In genomic region chr3:57982561-57983243, GRCh38 we compare ENCODE assay signal across 13 cellular contexts. TPM values are rescaled to one million over a fixed set of nuclear protein-coding genes. Genes with fewer than 3 reads are reported as not detected.
DNase-seq lines count a peak whose midpoint lies in the region; ATAC-seq and TF ChIP-seq lines count a peak whose summit lies in the region.
"Had no signal": no experiment of that assay in that cellular context is flagged by ENCODE, and none has a peak within 500 bp of the region (broad histone marks: within the 10 kb centered on the region; RNA-seq: fewer than 3 reads in every experiment).

No MANE protein-coding gene starts in this region.

- no peaks in the 10 kb centered on the region for H3K9me3 ChIP-seq in sigmoid colon
- no peaks in the 10 kb centered on the region for H3K9me3 ChIP-seq in gastroesophageal sphincter
- H3K9me3 ChIP-seq: spleen had no signal

- H3K27ac Mint-ChIP-seq in activated T-cell treated with anti-CD3 and anti-CD28 coated beads, Interleukin-2, amount 50 U/mL, for 72 hours: peak overlapping the region; percentile 58
- H3K27ac Mint-ChIP-seq in activated T-helper 1 cell treated with anti-CD3 and anti-CD28 coated beads, Interleukin-12 subunit alpha, Interleukin-12 subunit beta, Interleukin-2, Interleukin-4 antibody, amounts not matched to agents 30 ng/mL and 10 ng/mL and 1 ng/mL, durations not matched to agents 14 hours and 24 hours and 36 hours: peak overlapping the region; percentile 90
- no peak overlapping the region for H3K27ac Mint-ChIP-seq in endothelial cell (ENCODE audit: unreplicated experiment)

- no peak overlapping the region for H3K4me3 ChIP-seq in sigmoid colon
- H3K4me3 ChIP-seq in gastroesophageal sphincter: no peak overlapping the region
- H3K4me3 ChIP-seq: spleen had no signal

- peaks cover 25% of the 10 kb centered on the region for H3K4me1 Mint-ChIP-seq in activated T-cell treated with anti-CD3 and anti-CD28 coated beads, Interleukin-2, amount 50 U/mL, for 72 hours (ENCODE audit: low read depth)
- peaks cover 21% of the 10 kb centered on the region for H3K4me1 Mint-ChIP-seq in activated T-cell treated with anti-CD3 and anti-CD28 coated beads, Interleukin-2, amount 50 U/mL, for 4 hours (ENCODE audit: low read depth)
- peaks cover 22% of the 10 kb centered on the region for H3K4me1 Mint-ChIP-seq in activated T-helper 1 cell treated with anti-CD3 and anti-CD28 coated beads, Interleukin-12 subunit alpha, Interleukin-12 subunit beta, Interleukin-2, Interleukin-4 antibody, amounts not matched to agents 30 ng/mL and 10 ng/mL and 1 ng/mL, durations not matched to agents 14 hours and 24 hours and 36 hours (ENCODE audit: low read depth)
- peaks cover 6% of the 10 kb centered on the region for H3K4me1 Mint-ChIP-seq in endothelial cell (ENCODE audit: unreplicated experiment)

- TF ChIP-seq EP300 in sigmoid colon (IDR thresholded peaks at IDR 0.05) (no peak), gastroesophageal sphincter (IDR thresholded peaks at IDR 0.05) (no peak)

- H3K9me3 Mint-ChIP-seq in activated T-cell treated with anti-CD3 and anti-CD28 coated beads, Interleukin-2, amount 50 U/mL, for 72 hours: no peaks in the 10 kb centered on the region
- no peaks in the 10 kb centered on the region for H3K9me3 Mint-ChIP-seq in activated T-cell treated with anti-CD3 and anti-CD28 coated beads, Interleukin-2, amount 50 U/mL, for 4 hours
- H3K9me3 Mint-ChIP-seq in activated T-helper 1 cell treated with anti-CD3 and anti-CD28 coated beads, Interleukin-12 subunit alpha, Interleukin-12 subunit beta, Interleukin-2, Interleukin-4 antibody, amounts not matched to agents 30 ng/mL and 10 ng/mL and 1 ng/mL, durations not matched to agents 14 hours and 24 hours and 36 hours: no peaks in the 10 kb centered on the region
- H3K9me3 Mint-ChIP-seq in endothelial cell (ENCODE audit: unreplicated experiment): no peaks in the 10 kb centered on the region
- H3K9me3 Mint-ChIP-seq: effector memory CD8-positive, alpha-beta T cell had no signal

- H3K27ac ChIP-seq in sigmoid colon: no peak overlapping the region
- peak overlapping the region in 2 of 4 donors; percentile 38 to 62 for H3K27ac ChIP-seq in gastroesophageal sphincter

- DNase-seq in activated T-cell treated with anti-CD3 and anti-CD28 coated beads, Interleukin-2, amount 50 U/mL, for 72 hours: no peak
- DNase-seq in activated T-cell treated with anti-CD3 and anti-CD28 coated beads, Interleukin-2, amount 50 U/mL, for 4 hours: no peak
- DNase-seq in MV-4-11 (lab: John Stamatoyannopoulos, UW) (peak; percentile 96), sciatic nerve (ENCODE audit: low spot score) (no peak), endothelial cell (ENCODE audit: low spot score) (no peak), sigmoid colon (no peak)
- DNase-seq in activated T-helper 1 cell treated with anti-CD3 and anti-CD28 coated beads, Interleukin-12 subunit alpha, Interleukin-12 subunit beta, Interleukin-2, Interleukin-4 antibody, amounts not matched to agents 30 ng/mL and 10 ng/mL and 1 ng/mL, durations not matched to agents 14 hours and 24 hours and 36 hours (ENCODE audit: low spot score): no peak
- DNase-seq: EL, H7, NCI-H187, spleen had no signal

- ATAC-seq in activated T-cell treated with anti-CD3 and anti-CD28 coated beads, Interleukin-2, amount 50 U/mL, for 72 hours (replicated peaks in 1 of 2): no peak
- ATAC-seq in activated T-cell treated with anti-CD3 and anti-CD28 coated beads, Interleukin-2, amount 50 U/mL, for 4 hours: no peak
- ATAC-seq in sciatic nerve: peak; percentile 21
- no peak for ATAC-seq in gastroesophageal sphincter

- intact Hi-C loops in activated T-helper 1 cell treated with anti-CD3 and anti-CD28 coated beads, Interleukin-12 subunit alpha, Interleukin-12 subunit beta, Interleukin-2, Interleukin-4 antibody, amounts not matched to agents 30 ng/mL and 10 ng/mL and 1 ng/mL, durations not matched to agents 14 hours and 24 hours and 36 hours (cut with micrococcal nuclease): loop anchor here (1.0 to 5.0 kb wide), 2 partner anchors 26 to 570 kb away; partner anchors contain the start of gene FLNB
- intact Hi-C loops in sciatic nerve (cut with DNase I): no loop called here
- intact Hi-C loops in sigmoid colon (cut with DNase I): no loop called here

- H3K4me1 ChIP-seq in sigmoid colon (peaks cover 0 to 18% (median 11%) of the 10 kb centered on the region in 4 donors), gastroesophageal sphincter (peaks cover 0 to 19% (median 6%) of the 10 kb centered on the region in 3 donors)

- H3K36me3 ChIP-seq in sigmoid colon (no peaks in the 10 kb centered on the region), gastroesophageal sphincter (no peaks in the 10 kb centered on the region)
- H3K36me3 ChIP-seq: spleen had no signal

- TF ChIP-seq POLR2A in sigmoid colon (IDR thresholded peaks at IDR 0.05) (no peak), gastroesophageal sphincter (IDR thresholded peaks at IDR 0.05) (no peak)

- H3K36me3 Mint-ChIP-seq in activated T-cell treated with anti-CD3 and anti-CD28 coated beads, Interleukin-2, amount 50 U/mL, for 72 hours (ENCODE audit: insufficient read depth in 2 of 2): peaks cover 0 to 2% of the 10 kb centered on the region in 2 donors
- H3K36me3 Mint-ChIP-seq in activated T-cell treated with anti-CD3 and anti-CD28 coated beads, Interleukin-2, amount 50 U/mL, for 4 hours (ENCODE audit: insufficient read depth): no peaks in the 10 kb centered on the region
- peaks cover 4% of the 10 kb centered on the region for H3K36me3 Mint-ChIP-seq in activated T-helper 1 cell treated with anti-CD3 and anti-CD28 coated beads, Interleukin-12 subunit alpha, Interleukin-12 subunit beta, Interleukin-2, Interleukin-4 antibody, amounts not matched to agents 30 ng/mL and 10 ng/mL and 1 ng/mL, durations not matched to agents 14 hours and 24 hours and 36 hours (ENCODE audit: low read depth)
- H3K36me3 Mint-ChIP-seq in endothelial cell (ENCODE audit: low read depth, unreplicated experiment): no peaks in the 10 kb centered on the region

- no peak overlapping the region for H3K4me3 Mint-ChIP-seq in activated T-cell treated with anti-CD3 and anti-CD28 coated beads, Interleukin-2, amount 50 U/mL, for 72 hours
- H3K4me3 Mint-ChIP-seq in activated T-cell treated with anti-CD3 and anti-CD28 coated beads, Interleukin-2, amount 50 U/mL, for 4 hours: no peak overlapping the region
- H3K4me3 Mint-ChIP-seq in activated T-helper 1 cell treated with anti-CD3 and anti-CD28 coated beads, Interleukin-12 subunit alpha, Interleukin-12 subunit beta, Interleukin-2, Interleukin-4 antibody, amounts not matched to agents 30 ng/mL and 10 ng/mL and 1 ng/mL, durations not matched to agents 14 hours and 24 hours and 36 hours: no peak overlapping the region
- H3K4me3 Mint-ChIP-seq in endothelial cell (ENCODE audit: unreplicated experiment): no peak overlapping the region

- H3K27me3 Mint-ChIP-seq in activated T-cell treated with anti-CD3 and anti-CD28 coated beads, Interleukin-2, amount 50 U/mL, for 72 hours (ENCODE audit: low read depth): no peaks in the 10 kb centered on the region
- H3K27me3 Mint-ChIP-seq in activated T-cell treated with anti-CD3 and anti-CD28 coated beads, Interleukin-2, amount 50 U/mL, for 4 hours (ENCODE audit: low read depth): no peaks in the 10 kb centered on the region
- H3K27me3 Mint-ChIP-seq in activated T-helper 1 cell treated with anti-CD3 and anti-CD28 coated beads, Interleukin-12 subunit alpha, Interleukin-12 subunit beta, Interleukin-2, Interleukin-4 antibody, amounts not matched to agents 30 ng/mL and 10 ng/mL and 1 ng/mL, durations not matched to agents 14 hours and 24 hours and 36 hours (ENCODE audit: insufficient read depth): no peaks in the 10 kb centered on the region
- H3K27me3 Mint-ChIP-seq in endothelial cell (ENCODE audit: unreplicated experiment): peaks cover 8% of the 10 kb centered on the region
- H3K27me3 Mint-ChIP-seq: effector memory CD8-positive, alpha-beta T cell had no signal

- 87 to 91% methylated on average over 9 of the region's 9 CpGs for whole genome bisulfite sequencing in sigmoid colon, 2 donors
- WGBS in gastroesophageal sphincter (ENCODE audit: low coverage in 1 of 2), 2 donors: 84 to 100% methylated on average over 2 to 5 of the region's 9 CpGs

- H3K27me3 ChIP-seq in sigmoid colon: no peaks in the 10 kb centered on the region
- H3K27me3 ChIP-seq in gastroesophageal sphincter: no peaks in the 10 kb centered on the region
- H3K27me3 ChIP-seq: spleen had no signal

- TF ChIP-seq CTCF in endothelial cell (IDR thresholded peaks at IDR 0.05; ENCODE audit: unreplicated experiment): no peak
- no peak for TF ChIP-seq CTCF in sigmoid colon (IDR thresholded peaks at IDR 0.05)
- TF ChIP-seq CTCF in gastroesophageal sphincter (IDR thresholded peaks at IDR 0.05): no peak

RNA-seq across cellular contexts. Expression of gene FLNB, which starts 25.5 kb away (rescaled TPM):
- 10 to 100 TPM; 46.1 to 56.7 TPM for total RNA-seq in activated T-cell treated with anti-CD3 and anti-CD28 coated beads, Interleukin-2, amount 50 U/mL, for 72 hours
- 10 to 100 TPM; 16.4 to 23.4 (median 19.4) TPM for total RNA-seq in activated T-cell treated with anti-CD3 and anti-CD28 coated beads, Interleukin-2, amount 50 U/mL, for 4 hours
- 22.3 and 24.1 TPM in 2 replicates for total RNA-seq in activated T-helper 1 cell treated with anti-CD3 and anti-CD28 coated beads, Interleukin-12 subunit alpha, Interleukin-12 subunit beta, Interleukin-2, Interleukin-4 antibody, amounts not matched to agents 30 ng/mL and 10 ng/mL and 1 ng/mL, durations not matched to agents 14 hours and 24 hours and 36 hours
- total RNA-seq in sciatic nerve: 514 TPM
- 216 TPM for total RNA-seq in endothelial cell (ENCODE audit: unreplicated experiment)
- total RNA-seq in sigmoid colon: 100 to 1,000 TPM in 1 of 4 donors, 10 to 100 TPM in 3; 51.7 to 121 (median 76.7) TPM
- 100 to 1,000 TPM; 109 to 277 (median 121) TPM for polyA plus RNA-seq in sigmoid colon
- total RNA-seq in gastroesophageal sphincter: 100 to 1,000 TPM in 1 of 4 donors, 10 to 100 TPM in 3; 60.2 to 138 (median 96.2) TPM
